8 cellular contexts compared by ENCODE assay signal in the genomic region with DNA sequence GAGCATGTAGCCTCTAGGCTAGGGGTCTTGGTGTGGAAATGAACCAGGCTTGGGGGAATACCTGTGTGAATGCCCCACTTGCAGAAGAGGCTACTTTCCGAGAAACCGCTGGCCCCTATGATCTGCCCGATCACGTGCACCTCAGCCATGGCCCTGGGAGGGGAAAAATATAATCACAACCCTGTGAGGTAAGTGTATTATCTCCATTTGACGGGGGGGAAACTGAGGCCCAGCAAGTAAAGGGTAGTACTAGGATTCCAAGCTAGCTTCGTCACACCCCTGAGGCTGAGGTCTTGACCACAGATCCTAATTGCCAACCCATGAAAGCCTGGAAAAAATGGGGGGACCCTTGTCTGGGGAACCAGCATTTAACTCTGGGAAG. TPM values are rescaled to one million over a fixed set of nuclear protein-coding genes. Genes with fewer than 3 reads are reported as not detected.
A peak's percentile ranks its signal among the peaks of the same experiment; 100 is the strongest.
DNase-seq lines count a peak whose midpoint lies in the region; ATAC-seq, FAIRE-seq and TF ChIP-seq lines count a peak whose summit lies in the region.

No MANE protein-coding gene starts in this region.

- intact Hi-C loops in A673 (cut with micrococcal nuclease; ENCODE audit: unreplicated experiment), result no loop called here

- CTCF ChIA-PET in A673 (lab: Charles Lee), result no interaction called here

- H3K36me3 ChIP-seq in A673 (ENCODE audit: insufficient read depth, low read length, poor library complexity, severe bottlenecking), result no peaks in the 10 kb centered on the region
- no peaks in the 10 kb centered on the region for H3K36me3 ChIP-seq in HUES48 (ENCODE audit: control insufficient read depth, insufficient read depth, low read length)
- no peaks in the 10 kb centered on the region for H3K36me3 ChIP-seq in bronchial epithelial cell (ENCODE audit: control insufficient read depth, insufficient read depth, low read length)
- no peaks in the 10 kb centered on the region for H3K36me3 ChIP-seq in mucosa of stomach (ENCODE audit: control insufficient read depth, insufficient read depth, low read length)

- H3K9ac ChIP-seq in HUES48 (ENCODE audit: low read depth, low read length) (peak overlapping the region; percentile 53; the same call in 1 of the 2 replicates), mucosa of stomach (ENCODE audit: low read length) (peak overlapping the region; percentile 78)

- POLR2A ChIA-PET in A673 (lab: Charles Lee; ENCODE audit: low non-redundant PET), result interaction anchor here (0.6 to 0.8 kb wide), 2 partner anchors 10 to 28 kb away, joined by 3 to 10 read pairs; no protein-coding TSS in a partner anchor

- H3K27ac ChIP-seq in A673 (ENCODE audit: low read depth, low read length, poor library complexity, severe bottlenecking) (peak overlapping the region; percentile 100), HUES48 (ENCODE audit: low read depth, low read length) (peak overlapping the region; percentile 97)

- H3K4me3 ChIP-seq in A673 (ENCODE audit: low read depth, low read length, poor library complexity, severe bottlenecking) (peak overlapping the region; percentile 79), HUES48 (ENCODE audit: low read depth, low read length) (peak overlapping the region; percentile 97), bronchial epithelial cell (ENCODE audit: low read depth, low read length) (peak overlapping the region; percentile 78), mucosa of stomach (ENCODE audit: low read length) (peak overlapping the region; percentile 94)

- H3K27me3 ChIP-seq in A673 (replicated peaks; ENCODE audit: insufficient read depth, low read depth, low read length, poor library complexity) (no peaks in the 10 kb centered on the region), HUES48 (ENCODE audit: control insufficient read depth, insufficient read depth, low read length) (no peaks in the 10 kb centered on the region), bronchial epithelial cell (ENCODE audit: control insufficient read depth, insufficient read depth, low read length) (no peaks in the 10 kb centered on the region), mucosa of stomach (ENCODE audit: control insufficient read depth, insufficient read depth, low read length) (no peaks in the 10 kb centered on the region)

- H3K9me3 ChIP-seq in A673 (ENCODE audit: low read depth, low read length, poor library complexity, severe bottlenecking) (no peaks in the 10 kb centered on the region), HUES48 (ENCODE audit: control insufficient read depth, insufficient read depth, low read length) (no peaks in the 10 kb centered on the region), mucosa of stomach (ENCODE audit: control insufficient read depth, low read length) (no peaks in the 10 kb centered on the region)

- TF ChIP-seq CTCF in A673 (conservative IDR thresholded peaks at IDR 0.05; ENCODE audit: low read depth, low read length) (no peak), bronchial epithelial cell (IDR thresholded peaks at IDR 0.05; ENCODE audit: insufficient read depth, low read length, severe bottlenecking) (no peak)

- DNase-seq in A673 (ENCODE audit: low spot score), result no peak
- no peak for DNase-seq in bronchial epithelial cell (ENCODE audit: low read depth)
- DNase-seq in amniotic stem cell (lab: John Stamatoyannopoulos, UW), result no peak
- DNase-seq in COLO668 (lab: John Stamatoyannopoulos, UW; ENCODE audit: unreplicated experiment), result no peak
- no peak for DNase-seq in NCI-H2171 treated with DMSO at 0.1 percent for 48 hours (lab: John Stamatoyannopoulos, UW)

- no peak for FAIRE-seq in bronchial epithelial cell (lab: Jason Lieb, UNC)

- ATAC-seq in HG03469 (IDR thresholded peaks at IDR 0.05; ENCODE audit: unreplicated experiment), result no peak

- H3K4me1 ChIP-seq in A673 (ENCODE audit: insufficient read depth, low read length, poor library complexity, severe bottlenecking), result peaks cover 6% of the 10 kb centered on the region
- H3K4me1 ChIP-seq in HUES48 (ENCODE audit: control insufficient read depth, insufficient read depth, low read length), result peaks cover 8% of the 10 kb centered on the region
- peaks cover 28% of the 10 kb centered on the region for H3K4me1 ChIP-seq in mucosa of stomach (ENCODE audit: control insufficient read depth, insufficient read depth, low read length)

- no TSS peak for BruUV-seq in A673 (replicated peaks; lab: Mats Ljungman, UMichigan)

RNA-seq across cellular contexts. Expression of a gene that starts 0.6 kb away (rescaled TPM):
- total RNA-seq in A673 (2021), result 9.9 and 10.7 TPM in 2 replicates
- 1.1 and 1.9 TPM in 2 replicates for total RNA-seq in bronchial epithelial cell

RNA-seq across cellular contexts. Expression of a gene that starts 9.6 kb away (rescaled TPM):
- total RNA-seq in A673 (2021) (92.4 and 102 TPM in 2 replicates), bronchial epithelial cell (4.5 and 5.2 TPM in 2 replicates)

RNA-seq across cellular contexts. Expression of a gene that starts 13.0 kb away (rescaled TPM):
- total RNA-seq in A673 (2021), result 4.9 and 8.7 TPM in 2 replicates
- 7.6 and 10.2 TPM in 2 replicates for total RNA-seq in bronchial epithelial cell

RNA-seq across cellular contexts. Expression of a gene that starts 33.8 kb away (rescaled TPM):
- total RNA-seq in A673 (2021), result 35.0 and 43.1 TPM in 2 replicates
- 13.7 and 58.4 TPM in 2 replicates for total RNA-seq in bronchial epithelial cell

RNA-seq across cellular contexts. Expression of a gene that starts 34.3 kb away (rescaled TPM):
- total RNA-seq in A673 (2021), result 14.7 and 15.9 TPM in 2 replicates
- total RNA-seq in bronchial epithelial cell, result 39.6 and 41.6 TPM in 2 replicates

Comparison
In these comparisons a context has a peak if more than half of its experiments do, and no peak if none do; other contexts are left out.
1. RNA of a gene that starts 9.6 kb away (total RNA-seq): 92.4 to 102 TPM in A673; 4.5 to 5.2 TPM in bronchial epithelial cell; every median in the first group is over 10 times any median in the second.
2. Peak in every context shown above with its lines, with median percentiles within 50 percentile points of each other: H3K4me3 ChIP-seq.